ENCODE assay signal across 34 cellular contexts in the genomic region with DNA sequence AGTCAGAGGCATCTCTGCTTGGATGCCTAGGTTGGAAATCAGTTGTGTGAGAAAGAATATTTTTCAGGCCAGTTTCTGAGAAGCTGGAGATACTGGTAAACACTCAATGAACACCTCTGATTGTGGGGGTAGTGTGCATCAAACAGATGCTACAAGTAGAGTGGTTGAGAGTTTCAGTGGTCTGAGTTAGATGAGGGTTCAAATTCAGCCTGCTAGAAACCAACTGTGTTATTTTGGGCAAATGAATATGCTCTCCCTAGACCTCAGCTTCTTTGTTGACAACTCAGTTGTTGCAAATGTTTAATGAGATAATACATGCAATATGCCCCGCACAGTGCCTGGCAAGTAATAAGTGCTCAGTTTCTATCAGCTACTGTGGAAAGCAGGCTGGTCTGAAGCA.
"Had no signal": no experiment of that assay in that cellular context is flagged by ENCODE, and none has a peak within 500 bp of the region (broad histone marks: within the 10 kb centered on the region; RNA-seq: fewer than 3 reads in every experiment).

No MANE protein-coding gene starts in this region.

- H3K27ac Mint-ChIP-seq: activated B cell treated with CpG ODN at 0.5 μM for 24 hours; activated CD4-positive, alpha-beta memory T cell treated with anti-CD3 and anti-CD28 coated beads for 36 hours; activated CD4-positive, alpha-beta T cell treated with anti-CD3 and anti-CD28 coated beads, Interleukin-2, amount 10 ng/mL, durations not matched to agents 24 days and 14 days; activated CD8-positive, alpha-beta T cell treated with anti-CD3 and anti-CD28 coated beads for 36 hours; activated naive CD4-positive, alpha-beta T cell treated with anti-CD3 and anti-CD28 coated beads for 36 hours; activated naive CD4-positive, alpha-beta T cell treated with anti-CD3 and anti-CD28 coated beads, Interleukin-2, amount 50 U/mL, for 72 hours; activated naive CD8-positive, alpha-beta T cell treated with anti-CD3 and anti-CD28 coated beads for 36 hours; activated T-cell treated with anti-CD3 and anti-CD28 coated beads, Interleukin-2, amount 50 U/mL, for 72 hours; activated T-helper 17 cell treated with anti-CD3 and anti-CD28 coated beads, Interleukin-2, amount 50 U/mL, for 72 hours; T-helper 1 cell treated with Interleukin-12 subunit alpha and Interleukin-12 subunit beta and Interleukin-4 antibody, amounts not matched to agents 30 μg/mL and 1 μg/mL, for 36 hours; T-helper 2 cell treated with Interferon-gamma antibody and Interleukin-4, amounts not matched to agents 5 μg/mL and 100 μg/mL, for 36 hours had no signal

- H3K27ac ChIP-seq: adrenal gland, body of pancreas, brain microvascular endothelial cell, breast epithelium, VCaP had no signal

- H3K36me3 ChIP-seq: adrenal gland, brain microvascular endothelial cell, breast epithelium had no signal

- H3K9me3 ChIP-seq: adrenal gland, body of pancreas, breast epithelium had no signal

- ATAC-seq: activated CD8-positive, alpha-beta T cell treated with anti-CD3 and anti-CD28 coated beads for 36 hours; activated naive CD4-positive, alpha-beta T cell treated with anti-CD3 and anti-CD28 coated beads, Interleukin-2, amount 50 U/mL, for 72 hours; activated T-cell treated with anti-CD3 and anti-CD28 coated beads, Interleukin-2, amount 50 U/mL, for 4 hours; activated T-cell treated with anti-CD3 and anti-CD28 coated beads, Interleukin-2, amount 50 U/mL, for 72 hours; activated T-helper 17 cell treated with anti-CD3 and anti-CD28 coated beads, Interleukin-2, amount 50 U/mL, for 72 hours; body of pancreas had no signal

- H3K4me1 ChIP-seq: adrenal gland, body of pancreas, breast epithelium had no signal

- H3K4me3 ChIP-seq: adrenal gland, body of pancreas, breast epithelium had no signal

- DNase-seq: activated B cell treated with CpG ODN at 0.5 μM for 24 hours; activated CD4-positive, alpha-beta memory T cell treated with anti-CD3 and anti-CD28 coated beads for 36 hours; activated CD4-positive, alpha-beta T cell treated with anti-CD3 and anti-CD28 coated beads for 4 hours; activated CD4-positive, alpha-beta T cell treated with anti-CD3 and anti-CD28 coated beads, Interleukin-2, amount 10 ng/mL, durations not matched to agents 24 days and 14 days; activated CD4-positive, alpha-beta T cell treated with anti-CD3 and anti-CD28 coated beads, Interleukin-2, amount 50 U/mL, for 1 hour; activated CD4-positive, alpha-beta T cell treated with anti-CD3 and anti-CD28 coated beads, Interleukin-2, amount 50 U/mL, for 4 hours; activated CD4-positive, CD25-positive, alpha-beta regulatory T cell treated with anti-CD3 and anti-CD28 coated beads, Interleukin-2, amount 50 U/mL, for 72 hours; activated CD8-positive, alpha-beta memory T cell treated with anti-CD3 and anti-CD28 coated beads, Interleukin-2, amount 50 U/mL, for 4 hours; activated CD8-positive, alpha-beta T cell treated with anti-CD3 and anti-CD28 coated beads for 36 hours; activated effector memory CD4-positive, alpha-beta T cell treated with anti-CD3 and anti-CD28 coated beads, Interleukin-2, amount 50 U/mL, for 16 hours; activated gamma-delta T cell treated with Interleukin-2 at 50 U/mL for 16 hours; activated naive CD4-positive, alpha-beta T cell; activated naive CD4-positive, alpha-beta T cell treated with anti-CD3 and anti-CD28 coated beads for 36 hours; activated naive CD4-positive, alpha-beta T cell treated with anti-CD3 and anti-CD28 coated beads, Interleukin-2, amount 50 U/mL, for 16 hours; activated naive CD8-positive, alpha-beta T cell treated with anti-CD3 and anti-CD28 coated beads for 36 hours; activated T-cell treated with anti-CD3 and anti-CD28 coated beads for 4 hours; activated T-cell treated with anti-CD3 and anti-CD28 coated beads, Interleukin-2, amount 50 U/mL, for 1 hour; activated T-cell treated with anti-CD3 and anti-CD28 coated beads, Interleukin-2, amount 50 U/mL, for 4 hours; activated T-cell treated with anti-CD3 and anti-CD28 coated beads, Interleukin-2, amount 50 U/mL, for 72 hours; adrenal gland; amniotic stem cell; aorta; body of pancreas; brain microvascular endothelial cell; central memory CD4-positive, alpha-beta T cell; T-helper 1 cell; T-helper 9 cell had no signal

- H3K4me3 Mint-ChIP-seq: activated B cell treated with CpG ODN at 0.5 μM for 24 hours; activated CD4-positive, alpha-beta memory T cell treated with anti-CD3 and anti-CD28 coated beads for 36 hours; activated CD4-positive, alpha-beta T cell treated with anti-CD3 and anti-CD28 coated beads, Interleukin-2, amount 10 ng/mL, durations not matched to agents 24 days and 14 days; activated CD8-positive, alpha-beta T cell treated with anti-CD3 and anti-CD28 coated beads for 36 hours; activated naive CD4-positive, alpha-beta T cell treated with anti-CD3 and anti-CD28 coated beads for 36 hours; activated naive CD8-positive, alpha-beta T cell treated with anti-CD3 and anti-CD28 coated beads for 36 hours; activated T-cell treated with anti-CD3 and anti-CD28 coated beads, Interleukin-2, amount 50 U/mL, for 4 hours; activated T-cell treated with anti-CD3 and anti-CD28 coated beads, Interleukin-2, amount 50 U/mL, for 72 hours; activated T-helper 1 cell treated with anti-CD3 and anti-CD28 coated beads, Interleukin-12 subunit alpha, Interleukin-12 subunit beta, Interleukin-2, Interleukin-4 antibody, amounts not matched to agents 30 ng/mL and 10 ng/mL and 1 ng/mL, durations not matched to agents 14 hours and 24 hours and 36 hours; activated T-helper 17 cell treated with anti-CD3 and anti-CD28 coated beads, Interleukin-2, amount 50 U/mL, for 72 hours; T-helper 1 cell treated with Interleukin-12 subunit alpha and Interleukin-12 subunit beta and Interleukin-4 antibody, amounts not matched to agents 30 μg/mL and 1 μg/mL, for 36 hours; T-helper 2 cell treated with Interferon-gamma antibody and Interleukin-4, amounts not matched to agents 5 μg/mL and 100 μg/mL, for 36 hours had no signal

- H3K4me1 Mint-ChIP-seq: activated B cell treated with CpG ODN at 0.5 μM for 24 hours had no signal

- H3K36me3 Mint-ChIP-seq: activated naive CD8-positive, alpha-beta T cell treated with anti-CD3 and anti-CD28 coated beads for 36 hours had no signal

- H3K27me3 ChIP-seq: adrenal gland, body of pancreas, brain microvascular endothelial cell, breast epithelium had no signal

- H3K9me3 Mint-ChIP-seq: activated CD4-positive, alpha-beta memory T cell treated with anti-CD3 and anti-CD28 coated beads for 36 hours; activated CD8-positive, alpha-beta T cell treated with anti-CD3 and anti-CD28 coated beads for 36 hours; activated naive CD4-positive, alpha-beta T cell treated with anti-CD3 and anti-CD28 coated beads for 36 hours had no signal
